ENCODE assay signal across 1 cellular context in the genomic region with DNA sequence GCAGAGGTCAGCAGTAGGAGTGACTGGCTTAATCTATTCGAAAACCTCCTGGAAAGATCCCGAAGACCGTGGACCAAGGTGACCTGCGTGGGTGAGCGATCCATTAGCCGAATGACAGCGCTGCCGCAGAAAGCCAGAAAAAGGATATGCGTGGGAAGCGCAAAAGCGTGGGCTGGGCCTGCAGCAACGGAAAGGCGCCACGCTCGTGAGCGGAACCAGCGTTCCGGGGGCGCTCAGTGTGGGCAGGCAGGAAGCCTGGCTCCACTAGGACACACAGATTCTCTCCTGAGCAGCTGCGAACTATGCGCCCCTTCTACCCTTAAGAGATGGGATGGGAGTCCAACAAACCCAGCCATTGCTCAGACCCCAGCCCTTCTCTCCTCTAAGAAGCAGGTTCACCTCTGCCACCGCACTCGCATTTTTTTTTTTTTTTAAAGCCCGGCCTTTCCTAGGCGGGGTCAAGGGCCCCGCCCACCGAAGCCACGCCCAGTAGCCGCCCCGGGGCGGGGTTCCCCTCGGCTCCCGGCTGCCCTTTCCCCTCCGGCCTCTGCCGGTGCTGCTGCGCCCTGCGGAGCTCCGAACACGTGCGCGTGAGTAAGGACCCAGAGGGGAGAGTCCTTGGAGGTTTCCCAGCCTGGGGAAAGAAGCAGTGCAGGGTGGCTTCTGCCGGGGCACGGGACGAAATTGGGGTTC.
TF ChIP-seq lines count a peak whose summit lies in the region.

No MANE protein-coding gene starts in this region.

TF ChIP-seq in HepG2, 621 proteins besides CTCF, POLR2A, EP300 and RAD21 (continued from another document):
- TF ChIP-seq ZC3H4 (CRISPR knock-in tag; IDR thresholded peaks at IDR 0.05; ENCODE audit: borderline replicate concordance) (no peak), PAF1 (CRISPR knock-in tag; IDR thresholded peaks at IDR 0.05) (no peak), ZNF543 (CRISPR knock-in tag; IDR thresholded peaks at IDR 0.05) (0 out of 2 replicates have a peak, but pooled peaks have one; percentile 8), HNF4A (CRISPR knock-in tag; IDR thresholded peaks at IDR 0.05) (0 out of 2 replicates have a peak, but pooled peaks have one; percentile 18), NR2C2 (CRISPR knock-in tag; IDR thresholded peaks at IDR 0.05; ENCODE audit: borderline replicate concordance) (peak; percentile 86), ETV6 (CRISPR knock-in tag; conservative IDR thresholded peaks at IDR 0.05) (no peak), HDAC1 (CRISPR knock-in tag; IDR thresholded peaks at IDR 0.05) (peak; percentile 73), ZNF749 (CRISPR knock-in tag; IDR thresholded peaks at IDR 0.05; ENCODE audit: borderline replicate concordance) (no peak), RBM39 (IDR thresholded peaks at IDR 0.05; ENCODE audit: low read depth, low read length, poor library complexity, severe bottlenecking) (peak; percentile 94), ZNF335 (CRISPR knock-in tag; IDR thresholded peaks at IDR 0.05) (no peak), SNAI1 (CRISPR knock-in tag; IDR thresholded peaks at IDR 0.05; ENCODE audit: borderline replicate concordance) (0 out of 2 replicates have a peak, but pooled peaks have one; percentile 28), KLF13 (CRISPR knock-in tag; IDR thresholded peaks at IDR 0.05) (no peak), ZNF850 (CRISPR knock-in tag; conservative IDR thresholded peaks at IDR 0.05) (no peak), RFXANK (CRISPR knock-in tag; IDR thresholded peaks at IDR 0.05) (no peak), ZNF264 (CRISPR knock-in tag; IDR thresholded peaks at IDR 0.05) (no peak), ZFP82 (CRISPR knock-in tag; IDR thresholded peaks at IDR 0.05; ENCODE audit: borderline replicate concordance) (no peak), NFRKB (IDR thresholded peaks at IDR 0.05) (no peak), MTA1 (CRISPR knock-in tag; IDR thresholded peaks at IDR 0.05; ENCODE audit: borderline replicate concordance) (peak; percentile 45), ZNF34 (CRISPR knock-in tag; IDR thresholded peaks at IDR 0.05; ENCODE audit: borderline replicate concordance) (no peak), FOSL1 (CRISPR knock-in tag; IDR thresholded peaks at IDR 0.05; ENCODE audit: borderline replicate concordance) (no peak), SUZ12 (IDR thresholded peaks at IDR 0.05; ENCODE audit: low read depth, low read length) (no peak), FIP1L1 (IDR thresholded peaks at IDR 0.05; ENCODE audit: borderline replicate concordance, insufficient read depth, low read depth, low read length) (no peak), IKZF4 (CRISPR knock-in tag; IDR thresholded peaks at IDR 0.05; ENCODE audit: borderline replicate concordance, low read depth, not compliant biosample characterization) (no peak)
- TF ChIP-seq, protein P1, sequence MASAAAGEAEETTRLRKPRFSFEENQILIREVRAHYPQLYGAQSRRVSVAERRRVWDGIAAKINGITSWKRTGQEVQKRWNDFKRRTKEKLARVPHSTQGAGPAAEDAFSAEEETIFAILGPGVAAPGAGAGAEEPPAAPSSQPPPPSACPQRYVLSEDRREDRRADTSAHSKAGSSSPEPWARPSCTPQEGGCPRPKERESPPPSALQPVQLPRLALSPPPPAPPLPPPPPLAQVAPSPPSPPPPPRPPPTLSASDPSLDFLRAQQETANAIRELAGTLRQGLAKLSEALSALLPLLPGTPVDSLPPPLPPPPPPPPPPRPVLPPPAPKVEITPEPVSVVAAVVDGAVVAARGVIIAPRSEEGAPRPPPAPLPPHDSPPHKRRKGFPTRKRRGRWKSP (CRISPR knock-in tag; IDR thresholded peaks at IDR 0.05): peak; percentile 43; the same call in 1 of the 2 replicates
- TF ChIP-seq, protein P2, sequence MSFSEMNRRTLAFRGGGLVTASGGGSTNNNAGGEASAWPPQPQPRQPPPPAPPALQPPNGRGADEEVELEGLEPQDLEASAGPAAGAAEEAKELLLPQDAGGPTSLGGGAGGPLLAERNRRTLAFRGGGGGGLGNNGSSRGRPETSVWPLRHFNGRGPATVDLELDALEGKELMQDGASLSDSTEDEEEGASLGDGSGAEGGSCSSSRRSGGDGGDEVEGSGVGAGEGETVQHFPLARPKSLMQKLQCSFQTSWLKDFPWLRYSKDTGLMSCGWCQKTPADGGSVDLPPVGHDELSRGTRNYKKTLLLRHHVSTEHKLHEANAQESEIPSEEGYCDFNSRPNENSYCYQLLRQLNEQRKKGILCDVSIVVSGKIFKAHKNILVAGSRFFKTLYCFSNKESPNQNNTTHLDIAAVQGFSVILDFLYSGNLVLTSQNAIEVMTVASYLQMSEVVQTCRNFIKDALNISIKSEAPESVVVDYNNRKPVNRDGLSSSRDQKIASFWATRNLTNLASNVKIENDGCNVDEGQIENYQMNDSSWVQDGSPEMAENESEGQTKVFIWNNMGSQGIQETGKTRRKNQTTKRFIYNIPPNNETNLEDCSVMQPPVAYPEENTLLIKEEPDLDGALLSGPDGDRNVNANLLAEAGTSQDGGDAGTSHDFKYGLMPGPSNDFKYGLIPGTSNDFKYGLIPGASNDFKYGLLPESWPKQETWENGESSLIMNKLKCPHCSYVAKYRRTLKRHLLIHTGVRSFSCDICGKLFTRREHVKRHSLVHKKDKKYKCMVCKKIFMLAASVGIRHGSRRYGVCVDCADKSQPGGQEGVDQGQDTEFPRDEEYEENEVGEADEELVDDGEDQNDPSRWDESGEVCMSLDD (CRISPR knock-in tag; IDR thresholded peaks at IDR 0.05; ENCODE audit: borderline replicate concordance): no peak
- TF ChIP-seq, protein P3, sequence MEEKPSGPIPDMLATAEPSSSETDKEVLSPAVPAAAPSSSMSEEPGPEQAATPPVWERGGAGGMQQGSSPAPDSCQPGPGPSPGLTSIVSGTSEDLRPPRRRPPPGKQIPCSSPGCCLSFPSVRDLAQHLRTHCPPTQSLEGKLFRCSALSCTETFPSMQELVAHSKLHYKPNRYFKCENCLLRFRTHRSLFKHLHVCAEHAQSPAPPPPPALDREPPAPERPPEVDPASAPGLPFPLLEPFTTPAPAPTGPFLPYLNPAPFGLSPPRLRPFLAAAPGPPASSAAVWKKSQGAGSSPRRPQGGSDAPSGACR (CRISPR knock-in tag; IDR thresholded peaks at IDR 0.05): no peak; the same call in 1 of the 2 replicates
- TF ChIP-seq, protein P4, sequence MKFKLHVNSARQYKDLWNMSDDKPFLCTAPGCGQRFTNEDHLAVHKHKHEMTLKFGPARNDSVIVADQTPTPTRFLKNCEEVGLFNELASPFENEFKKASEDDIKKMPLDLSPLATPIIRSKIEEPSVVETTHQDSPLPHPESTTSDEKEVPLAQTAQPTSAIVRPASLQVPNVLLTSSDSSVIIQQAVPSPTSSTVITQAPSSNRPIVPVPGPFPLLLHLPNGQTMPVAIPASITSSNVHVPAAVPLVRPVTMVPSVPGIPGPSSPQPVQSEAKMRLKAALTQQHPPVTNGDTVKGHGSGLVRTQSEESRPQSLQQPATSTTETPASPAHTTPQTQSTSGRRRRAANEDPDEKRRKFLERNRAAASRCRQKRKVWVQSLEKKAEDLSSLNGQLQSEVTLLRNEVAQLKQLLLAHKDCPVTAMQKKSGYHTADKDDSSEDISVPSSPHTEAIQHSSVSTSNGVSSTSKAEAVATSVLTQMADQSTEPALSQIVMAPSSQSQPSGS (CRISPR knock-in tag; IDR thresholded peaks at IDR 0.05): peak; percentile 25; the same call in 1 of the 2 replicates
- TF ChIP-seq, protein P5, sequence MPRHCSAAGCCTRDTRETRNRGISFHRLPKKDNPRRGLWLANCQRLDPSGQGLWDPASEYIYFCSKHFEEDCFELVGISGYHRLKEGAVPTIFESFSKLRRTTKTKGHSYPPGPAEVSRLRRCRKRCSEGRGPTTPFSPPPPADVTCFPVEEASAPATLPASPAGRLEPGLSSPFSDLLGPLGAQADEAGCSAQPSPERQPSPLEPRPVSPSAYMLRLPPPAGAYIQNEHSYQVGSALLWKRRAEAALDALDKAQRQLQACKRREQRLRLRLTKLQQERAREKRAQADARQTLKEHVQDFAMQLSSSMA (CRISPR knock-in tag; IDR thresholded peaks at IDR 0.05): no peak
- TF ChIP-seq, protein P6, sequence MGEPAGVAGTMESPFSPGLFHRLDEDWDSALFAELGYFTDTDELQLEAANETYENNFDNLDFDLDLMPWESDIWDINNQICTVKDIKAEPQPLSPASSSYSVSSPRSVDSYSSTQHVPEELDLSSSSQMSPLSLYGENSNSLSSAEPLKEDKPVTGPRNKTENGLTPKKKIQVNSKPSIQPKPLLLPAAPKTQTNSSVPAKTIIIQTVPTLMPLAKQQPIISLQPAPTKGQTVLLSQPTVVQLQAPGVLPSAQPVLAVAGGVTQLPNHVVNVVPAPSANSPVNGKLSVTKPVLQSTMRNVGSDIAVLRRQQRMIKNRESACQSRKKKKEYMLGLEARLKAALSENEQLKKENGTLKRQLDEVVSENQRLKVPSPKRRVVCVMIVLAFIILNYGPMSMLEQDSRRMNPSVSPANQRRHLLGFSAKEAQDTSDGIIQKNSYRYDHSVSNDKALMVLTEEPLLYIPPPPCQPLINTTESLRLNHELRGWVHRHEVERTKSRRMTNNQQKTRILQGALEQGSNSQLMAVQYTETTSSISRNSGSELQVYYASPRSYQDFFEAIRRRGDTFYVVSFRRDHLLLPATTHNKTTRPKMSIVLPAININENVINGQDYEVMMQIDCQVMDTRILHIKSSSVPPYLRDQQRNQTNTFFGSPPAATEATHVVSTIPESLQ (CRISPR knock-in tag; conservative IDR thresholded peaks at IDR 0.05): no peak
- TF ChIP-seq, protein P7, sequence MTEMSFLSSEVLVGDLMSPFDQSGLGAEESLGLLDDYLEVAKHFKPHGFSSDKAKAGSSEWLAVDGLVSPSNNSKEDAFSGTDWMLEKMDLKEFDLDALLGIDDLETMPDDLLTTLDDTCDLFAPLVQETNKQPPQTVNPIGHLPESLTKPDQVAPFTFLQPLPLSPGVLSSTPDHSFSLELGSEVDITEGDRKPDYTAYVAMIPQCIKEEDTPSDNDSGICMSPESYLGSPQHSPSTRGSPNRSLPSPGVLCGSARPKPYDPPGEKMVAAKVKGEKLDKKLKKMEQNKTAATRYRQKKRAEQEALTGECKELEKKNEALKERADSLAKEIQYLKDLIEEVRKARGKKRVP (CRISPR knock-in tag; IDR thresholded peaks at IDR 0.05): 0 out of 4 replicates have a peak, but pooled peaks of 1 of the 2 experiments have one; percentile 30
- TF ChIP-seq, protein P8, sequence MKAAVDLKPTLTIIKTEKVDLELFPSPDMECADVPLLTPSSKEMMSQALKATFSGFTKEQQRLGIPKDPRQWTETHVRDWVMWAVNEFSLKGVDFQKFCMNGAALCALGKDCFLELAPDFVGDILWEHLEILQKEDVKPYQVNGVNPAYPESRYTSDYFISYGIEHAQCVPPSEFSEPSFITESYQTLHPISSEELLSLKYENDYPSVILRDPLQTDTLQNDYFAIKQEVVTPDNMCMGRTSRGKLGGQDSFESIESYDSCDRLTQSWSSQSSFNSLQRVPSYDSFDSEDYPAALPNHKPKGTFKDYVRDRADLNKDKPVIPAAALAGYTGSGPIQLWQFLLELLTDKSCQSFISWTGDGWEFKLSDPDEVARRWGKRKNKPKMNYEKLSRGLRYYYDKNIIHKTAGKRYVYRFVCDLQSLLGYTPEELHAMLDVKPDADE (CRISPR knock-in tag; IDR thresholded peaks at IDR 0.05): no peak
- TF ChIP-seq, protein P9, sequence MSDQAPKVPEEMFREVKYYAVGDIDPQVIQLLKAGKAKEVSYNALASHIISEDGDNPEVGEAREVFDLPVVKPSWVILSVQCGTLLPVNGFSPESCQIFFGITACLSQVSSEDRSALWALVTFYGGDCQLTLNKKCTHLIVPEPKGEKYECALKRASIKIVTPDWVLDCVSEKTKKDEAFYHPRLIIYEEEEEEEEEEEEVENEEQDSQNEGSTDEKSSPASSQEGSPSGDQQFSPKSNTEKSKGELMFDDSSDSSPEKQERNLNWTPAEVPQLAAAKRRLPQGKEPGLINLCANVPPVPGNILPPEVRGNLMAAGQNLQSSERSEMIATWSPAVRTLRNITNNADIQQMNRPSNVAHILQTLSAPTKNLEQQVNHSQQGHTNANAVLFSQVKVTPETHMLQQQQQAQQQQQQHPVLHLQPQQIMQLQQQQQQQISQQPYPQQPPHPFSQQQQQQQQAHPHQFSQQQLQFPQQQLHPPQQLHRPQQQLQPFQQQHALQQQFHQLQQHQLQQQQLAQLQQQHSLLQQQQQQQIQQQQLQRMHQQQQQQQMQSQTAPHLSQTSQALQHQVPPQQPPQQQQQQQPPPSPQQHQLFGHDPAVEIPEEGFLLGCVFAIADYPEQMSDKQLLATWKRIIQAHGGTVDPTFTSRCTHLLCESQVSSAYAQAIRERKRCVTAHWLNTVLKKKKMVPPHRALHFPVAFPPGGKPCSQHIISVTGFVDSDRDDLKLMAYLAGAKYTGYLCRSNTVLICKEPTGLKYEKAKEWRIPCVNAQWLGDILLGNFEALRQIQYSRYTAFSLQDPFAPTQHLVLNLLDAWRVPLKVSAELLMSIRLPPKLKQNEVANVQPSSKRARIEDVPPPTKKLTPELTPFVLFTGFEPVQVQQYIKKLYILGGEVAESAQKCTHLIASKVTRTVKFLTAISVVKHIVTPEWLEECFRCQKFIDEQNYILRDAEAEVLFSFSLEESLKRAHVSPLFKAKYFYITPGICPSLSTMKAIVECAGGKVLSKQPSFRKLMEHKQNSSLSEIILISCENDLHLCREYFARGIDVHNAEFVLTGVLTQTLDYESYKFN (CRISPR knock-in tag; conservative IDR thresholded peaks at IDR 0.05): peak; percentile 35; the same call in 1 of the 2 replicates
TF ChIP-seq in HepG2: peak in this region for 246.
